14 cellular contexts compared by ENCODE assay signal in the genomic region with DNA sequence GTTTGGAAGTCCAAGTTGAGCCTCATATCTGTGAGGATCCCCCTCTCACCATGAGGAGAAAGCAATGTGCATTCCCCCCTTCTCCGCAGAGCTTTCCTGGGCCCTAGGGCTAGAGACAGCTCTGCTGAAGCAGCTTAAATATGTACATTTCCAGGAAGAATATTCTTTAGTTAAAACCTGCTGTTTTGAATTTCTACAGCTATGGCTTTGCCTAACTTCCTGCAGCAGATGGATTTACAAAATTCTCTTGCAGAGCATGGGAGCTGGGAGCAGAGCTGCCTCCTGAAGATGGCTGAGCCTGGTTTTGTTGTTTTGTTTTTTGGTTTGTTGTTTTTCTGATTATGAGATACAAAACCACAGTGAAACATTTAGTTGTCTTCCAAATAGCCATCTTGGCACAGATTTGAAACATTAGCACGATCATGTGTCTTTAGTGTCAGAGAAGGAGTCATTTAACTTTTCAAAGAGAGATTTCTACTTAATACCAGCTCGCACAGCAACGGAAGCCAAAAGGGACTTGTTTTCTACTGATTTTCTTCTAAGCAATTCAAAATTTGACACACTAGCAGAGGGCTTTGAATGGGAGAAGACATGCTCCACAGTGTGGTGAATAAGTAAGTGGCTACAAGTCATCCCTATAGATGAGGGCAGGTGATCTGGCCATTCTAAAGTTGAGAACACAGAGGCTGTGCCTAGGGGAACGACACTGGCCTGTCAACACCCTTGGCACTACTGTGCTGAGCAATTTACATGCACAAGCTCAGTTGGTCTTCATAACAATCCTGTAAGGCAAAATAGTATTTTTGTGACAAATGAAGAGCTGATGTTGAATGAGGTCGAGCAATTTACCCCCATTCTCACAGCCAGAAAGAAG.
DNase-seq lines count a peak whose midpoint lies in the region; TF ChIP-seq lines count a peak whose summit lies in the region.
"Had no signal": no experiment of that assay in that cellular context is flagged by ENCODE, and none has a peak within 500 bp of the region (broad histone marks: within the 10 kb centered on the region; RNA-seq: fewer than 3 reads in every experiment).

No MANE protein-coding gene starts in this region.

- TF ChIP-seq CTCF in AG10803 (conservative IDR thresholded peaks at IDR 0.05; ENCODE audit: low read length) = no peak

- H2AK5ac ChIP-seq in neuronal stem cell (ENCODE audit: low read depth, low read length) = no peak overlapping the region

- H2AFZ ChIP-seq in neuronal stem cell (ENCODE audit: low read length) = peak overlapping the region; percentile 76

- H2BK120ac ChIP-seq in neuronal stem cell (ENCODE audit: low read depth, low read length) = no peak overlapping the region

- H3K9ac ChIP-seq in adipocyte (ENCODE audit: low read length) (peak overlapping the region; percentile 50), neuronal stem cell (ENCODE audit: low read depth, low read length, poor library complexity) (no peak overlapping the region)

- peaks cover 36% of the 10 kb centered on the region for H3K4me1 ChIP-seq in adipocyte (ENCODE audit: control insufficient read depth, insufficient read depth, low read length)
- peaks cover 0 to 3% of the 10 kb centered on the region in 2 donors for H3K4me1 ChIP-seq in neuronal stem cell (ENCODE audit: control insufficient read depth in 2 of 2, insufficient read depth in 1 of 2, low read depth in 1 of 2, low read length in 2 of 2)

- no peak overlapping the region for H3K18ac ChIP-seq in neuronal stem cell (ENCODE audit: low read length)

- no peak overlapping the region for H3K4me2 ChIP-seq in neuronal stem cell (ENCODE audit: insufficient read depth, low read length, poor library complexity, severe bottlenecking)

- no peak overlapping the region for H3K4me3 ChIP-seq in AG10803 (ENCODE audit: low read length)
- H3K4me3 ChIP-seq in adipocyte (ENCODE audit: low read length) = no peak overlapping the region
- no peak overlapping the region for H3K4me3 ChIP-seq in neuronal stem cell (ENCODE audit: low read length in 2 of 2)

- no peak overlapping the region for H3K23ac ChIP-seq in neuronal stem cell (ENCODE audit: low read depth, low read length, poor library complexity)

- no peak overlapping the region for H3K4ac ChIP-seq in neuronal stem cell (ENCODE audit: low read length)

- H3K27me3 ChIP-seq in adipocyte (replicated peaks; ENCODE audit: control insufficient read depth, insufficient read depth, low read length) = no peaks in the 10 kb centered on the region
- no peaks in the 10 kb centered on the region for H3K27me3 ChIP-seq in neuronal stem cell (ENCODE audit: control insufficient read depth in 3 of 3, insufficient read depth in 3 of 3, low read depth in 1 of 3, low read length in 3 of 3)

- H3K79me1 ChIP-seq in neuronal stem cell (ENCODE audit: low read depth, low read length) = no peaks in the 10 kb centered on the region

- no peak overlapping the region for H4K8ac ChIP-seq in neuronal stem cell (ENCODE audit: low read depth, low read length)

- no peaks in the 10 kb centered on the region for H3K9me3 ChIP-seq in adipocyte (ENCODE audit: control insufficient read depth, low read length)
- no peaks in the 10 kb centered on the region for H3K9me3 ChIP-seq in neuronal stem cell (replicated peaks in 1 of 2; ENCODE audit: control insufficient read depth in 2 of 2, insufficient read depth in 1 of 2, low read depth in 1 of 2, low read length in 2 of 2)

- DNase-seq in AG10803 (ENCODE audit: low read depth) (peak; percentile 61), adipocyte (ENCODE audit: low read depth) (peak; percentile 53), foreskin melanocyte (peak; percentile 64), neuronal stem cell (ENCODE audit: low spot score) (no peak), NCI-H510A treated with DMSO at 0.1 percent for 48 hours (lab: John Stamatoyannopoulos, UW) (no peak), SW 1271 (lab: John Stamatoyannopoulos, UW) (no peak), NCI-H526 (lab: John Stamatoyannopoulos, UW) (no peak)
- no peak for DNase-seq in activated CD4-positive, alpha-beta T cell treated with anti-CD3 and anti-CD28 coated beads, Interleukin-2, amount 50 U/mL, for 4 hours
- DNase-seq: CD4-positive, alpha-beta memory T cell; H7; NCI-H1417 treated with DMSO at 0.1 percent for 48 hours; NCI-H2081; NCI-H526 treated with DMSO at 0.1 percent for 48 hours; NK-92 treated with Interleukin-12 subunit alpha and Interleukin-12 subunit beta, amount 100 ng/mL, for 24 hours had no signal

- no peak overlapping the region for H3K27ac ChIP-seq in neuronal stem cell (replicated peaks; ENCODE audit: low read length)

- no peak overlapping the region for H2BK15ac ChIP-seq in neuronal stem cell (ENCODE audit: low read length)

- WGBS in neuronal stem cell (ENCODE audit: extremely low coverage in 2 of 2, insufficient read length in 2 of 2, insufficient replicate concordance in 1 of 2), 2 donors = no CpG with 5 or more reads among the region's 6 CpGs

- no peaks in the 10 kb centered on the region for H3K36me3 ChIP-seq in adipocyte (ENCODE audit: control insufficient read depth, insufficient read depth, low read length, severe bottlenecking)
- no peaks in the 10 kb centered on the region for H3K36me3 ChIP-seq in neuronal stem cell (replicated peaks in 1 of 2; ENCODE audit: control insufficient read depth in 2 of 2, insufficient read depth in 2 of 2, low read length in 2 of 2)

- no peak overlapping the region for H2BK12ac ChIP-seq in neuronal stem cell (ENCODE audit: low read length)

- no peak overlapping the region for H3K14ac ChIP-seq in neuronal stem cell (ENCODE audit: low read length)

- no peak overlapping the region for H4K91ac ChIP-seq in neuronal stem cell (ENCODE audit: low read depth, low read length, poor library complexity)

- H2BK5ac ChIP-seq in neuronal stem cell (ENCODE audit: low read length) = no peak overlapping the region

Comparison
In these comparisons a context has a peak if more than half of its experiments do, and no peak if none do; other contexts are left out.
1. DNase-seq: peak in AG10803 (single experiment), adipocyte (single experiment) and foreskin melanocyte (single experiment); none in neuronal stem cell (single experiment), NCI-H510A treated with DMSO at 0.1 percent for 48 hours (single experiment), SW 1271 (0 of 2), activated CD4-positive, alpha-beta T cell treated with anti-CD3 and anti-CD28 coated beads, Interleukin-2, amount 50 U/mL, for 4 hours (0 of 2) and NCI-H526 (0 of 2).